ENCODE assay signal across 8 cellular contexts in genomic region chr1:93179886-93180722, GRCh38. TPM values are rescaled to one million over a fixed set of nuclear protein-coding genes. Genes with fewer than 3 reads are reported as not detected.
DNase-seq lines count a peak whose midpoint lies in the region; ATAC-seq and TF ChIP-seq lines count a peak whose summit lies in the region.

Gene TMED5, minus strand, starts transcription at chr1:93180413. Its CDS starts 171 bp downstream, at chr1:93180242.

- peaks cover 51% of the 10 kb centered on the region for H3K4me1 ChIP-seq in PC-9 (replicated peaks; ENCODE audit: insufficient read depth)

- H4K20me1 ChIP-seq in PC-9 (ENCODE audit: insufficient read depth), result peaks cover 30% of the 10 kb centered on the region

- peak within 1 kb of the TSS; percentile 98 for H3K27ac ChIP-seq in PC-9

- peak within 1 kb of the TSS; percentile 92 for H3K4me2 ChIP-seq in PC-9

- intact Hi-C loops in PC-9 (cut with micrococcal nuclease; ENCODE audit: unreplicated experiment), result loop anchor here (1.0 to 2.0 kb wide), 2 partner anchors 101 to 437 kb away; partner anchors contain the start of gene MTF2

- peak; percentile 96 for DNase-seq in DMS79 (lab: John Stamatoyannopoulos, UW)
- peak; percentile 99 for DNase-seq in KBM-7
- DNase-seq in PC-9, result peak; percentile 97 to 98
- DNase-seq in activated T-cell treated with anti-CD3 and anti-CD28 coated beads, Interleukin-2, amount 50 U/mL, for 1 hour, result peak; percentile 94
- DNase-seq in epithelial cell of proximal tubule (ENCODE audit: low read depth), result peak; percentile 64
- peak; percentile 98 for DNase-seq in mucosa of gallbladder (ENCODE audit: low spot score)
- DNase-seq in stimulated activated CD8-positive, alpha-beta memory T cell treated with anti-CD3 and anti-CD28 coated beads, Interleukin-4, amount 100 ng/mL, for 4 hours (ENCODE audit: low read depth in 2 of 2, low spot score in 1 of 2), result peak; percentile 81 to 93

- peak; percentile 89 for ATAC-seq in GM21717 (IDR thresholded peaks at IDR 0.05; ENCODE audit: unreplicated experiment)

- peaks cover 23% of the 10 kb centered on the region for H3F3A ChIP-seq in PC-9 (ENCODE audit: insufficient read depth, low read depth)

- peaks cover 77% of the 10 kb centered on the region for H3K79me2 ChIP-seq in PC-9 (ENCODE audit: low read depth)

- CTCF ChIA-PET in PC-9 (lab: Charles Lee), result no interaction called here

- H3K27me3 ChIP-seq in PC-9 (ENCODE audit: insufficient read depth, low read depth), result no peaks in the 10 kb centered on the region

- peak within 1 kb of the TSS; percentile 93 for H2AFZ ChIP-seq in PC-9

- H3K4me3 ChIP-seq in PC-9, result peak within 1 kb of the TSS; percentile 86
- H3K4me3 ChIP-seq in epithelial cell of proximal tubule (ENCODE audit: low read depth, low read length), result peak within 1 kb of the TSS; percentile 95

- peak; percentile 38; the same call in 1 of the 2 replicates for TF ChIP-seq CTCF in PC-9 (conservative IDR thresholded peaks at IDR 0.05)
- TF ChIP-seq CTCF in epithelial cell of proximal tubule (conservative IDR thresholded peaks at IDR 0.05; ENCODE audit: low read depth, low read length), result peak; percentile 13

- H3K36me3 ChIP-seq in PC-9 (ENCODE audit: low read depth), result peaks cover 14% of the 10 kb centered on the region

- H3K9me3 ChIP-seq in PC-9 (ENCODE audit: insufficient read depth, low read depth), result no peaks in the 10 kb centered on the region

- TSS peak; percentile 64 for BruUV-seq in PC-9 (replicated peaks; lab: Mats Ljungman, UMichigan)

- in situ Hi-C loops in KBM-7 (cut with MboI; ENCODE audit: low pct_unique_long_range_greater_than_20kb, low sequenced_read_pairs), result no loop called here

- no peaks in the 10 kb centered on the region for H3K9me2 ChIP-seq in PC-9 (ENCODE audit: insufficient read depth)

- POLR2A ChIA-PET in PC-9 (lab: Charles Lee; ENCODE audit: unreplicated experiment), result no interaction called here

RNA-seq across cellular contexts. Expression of gene TMED5, which starts in this region (rescaled TPM):
- total RNA-seq in PC-9 (2021) (45.6 and 51.0 TPM in 2 replicates), epithelial cell of proximal tubule (40.1 and 59.8 TPM in 2 replicates), mucosa of gallbladder (98.0 TPM)

Comparison
In these comparisons a context has a peak if more than half of its experiments do, and no peak if none do; other contexts are left out.
1. Peak in every context shown above with its lines: DNase-seq, ATAC-seq, H3K4me3 ChIP-seq and H3K27ac ChIP-seq.